In the genomic region with DNA sequence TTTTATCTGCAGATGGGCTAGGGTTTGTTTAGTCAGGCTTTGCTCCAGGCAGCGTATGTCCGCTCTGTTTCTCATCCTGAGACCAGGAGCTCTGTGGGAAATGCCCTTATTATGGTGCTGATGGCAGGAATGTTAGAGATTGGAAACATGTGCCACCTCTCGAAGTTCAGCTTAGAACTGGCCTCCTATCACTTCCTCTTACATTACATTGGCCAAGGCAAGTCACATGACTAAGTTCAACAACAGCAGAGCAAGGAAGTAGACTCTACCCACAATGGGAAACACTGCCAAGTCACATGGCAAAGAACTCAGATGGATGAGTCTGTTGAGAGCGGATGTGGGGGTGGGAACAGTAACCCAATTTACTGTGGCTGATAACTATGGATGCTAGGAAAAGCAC, we compare ENCODE assay signal across 1 cellular context.
TF ChIP-seq lines count a peak whose summit lies in the region.

No MANE protein-coding gene starts in this region.

TF ChIP-seq in K562, 482 proteins besides CTCF, POLR2A, EP300 and RAD21 (continued from another document):
- TF ChIP-seq, protein P1, sequence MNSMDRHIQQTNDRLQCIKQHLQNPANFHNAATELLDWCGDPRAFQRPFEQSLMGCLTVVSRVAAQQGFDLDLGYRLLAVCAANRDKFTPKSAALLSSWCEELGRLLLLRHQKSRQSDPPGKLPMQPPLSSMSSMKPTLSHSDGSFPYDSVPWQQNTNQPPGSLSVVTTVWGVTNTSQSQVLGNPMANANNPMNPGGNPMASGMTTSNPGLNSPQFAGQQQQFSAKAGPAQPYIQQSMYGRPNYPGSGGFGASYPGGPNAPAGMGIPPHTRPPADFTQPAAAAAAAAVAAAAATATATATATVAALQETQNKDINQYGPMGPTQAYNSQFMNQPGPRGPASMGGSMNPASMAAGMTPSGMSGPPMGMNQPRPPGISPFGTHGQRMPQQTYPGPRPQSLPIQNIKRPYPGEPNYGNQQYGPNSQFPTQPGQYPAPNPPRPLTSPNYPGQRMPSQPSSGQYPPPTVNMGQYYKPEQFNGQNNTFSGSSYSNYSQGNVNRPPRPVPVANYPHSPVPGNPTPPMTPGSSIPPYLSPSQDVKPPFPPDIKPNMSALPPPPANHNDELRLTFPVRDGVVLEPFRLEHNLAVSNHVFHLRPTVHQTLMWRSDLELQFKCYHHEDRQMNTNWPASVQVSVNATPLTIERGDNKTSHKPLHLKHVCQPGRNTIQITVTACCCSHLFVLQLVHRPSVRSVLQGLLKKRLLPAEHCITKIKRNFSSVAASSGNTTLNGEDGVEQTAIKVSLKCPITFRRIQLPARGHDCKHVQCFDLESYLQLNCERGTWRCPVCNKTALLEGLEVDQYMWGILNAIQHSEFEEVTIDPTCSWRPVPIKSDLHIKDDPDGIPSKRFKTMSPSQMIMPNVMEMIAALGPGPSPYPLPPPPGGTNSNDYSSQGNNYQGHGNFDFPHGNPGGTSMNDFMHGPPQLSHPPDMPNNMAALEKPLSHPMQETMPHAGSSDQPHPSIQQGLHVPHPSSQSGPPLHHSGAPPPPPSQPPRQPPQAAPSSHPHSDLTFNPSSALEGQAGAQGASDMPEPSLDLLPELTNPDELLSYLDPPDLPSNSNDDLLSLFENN (IDR thresholded peaks at IDR 0.05; ENCODE audit: low read depth in 2 of 2, low read length in 2 of 2), result no peak
- TF ChIP-seq GABPA (tag; conservative IDR thresholded peaks at IDR 0.05; ENCODE audit: low read depth) (0 out of 2 replicates have a peak, but pooled peaks have one; percentile 21), SMARCE1 (IDR thresholded peaks at IDR 0.05) (no peak), MYBL2 (IDR thresholded peaks at IDR 0.05; ENCODE audit: low read depth) (no peak), MYBL2 (CRISPR knock-in tag; IDR thresholded peaks at IDR 0.05; ENCODE audit: borderline replicate concordance) (no peak), NFYB (IDR thresholded peaks at IDR 0.05; ENCODE audit: extremely low read depth, insufficient read length) (peak; percentile 77), ZNF589 (CRISPR knock-in tag; IDR thresholded peaks at IDR 0.05; ENCODE audit: low read depth) (0 out of 2 replicates have a peak, but pooled peaks have one; percentile 29), NR2C2 (CRISPR knock-in tag; IDR thresholded peaks at IDR 0.05) (no peak), NR2C2 (tag; IDR thresholded peaks at IDR 0.05) (peak; percentile 34; the same call in 1 of the 2 replicates), EGR1 (conservative IDR thresholded peaks at IDR 0.05) (0 out of 2 replicates have a peak, but pooled peaks have one; percentile 9), FIP1L1 (IDR thresholded peaks at IDR 0.05; ENCODE audit: low read depth, low read length, poor library complexity, severe bottlenecking) (no peak), CBFA2T2 (conservative IDR thresholded peaks at IDR 0.05) (0 out of 2 replicates have a peak, but pooled peaks have one; percentile 14), TAF15 (IDR thresholded peaks at IDR 0.05; ENCODE audit: low read depth, low read length) (no peak), ZNF764 (CRISPR knock-in tag; IDR thresholded peaks at IDR 0.05; ENCODE audit: low read depth) (no peak), RAD51 (IDR thresholded peaks at IDR 0.05; ENCODE audit: borderline replicate concordance, low read depth) (peak; percentile 70), SPI1 (IDR thresholded peaks at IDR 0.05; ENCODE audit: borderline replicate concordance, low read depth, low read length) (peak; percentile 57; the same call in 1 of the 2 replicates), TOE1 (IDR thresholded peaks at IDR 0.05; ENCODE audit: borderline replicate concordance) (peak; percentile 85), TOE1 (CRISPR knock-in tag; IDR thresholded peaks at IDR 0.05; ENCODE audit: borderline replicate concordance, low read depth) (no peak)
- TF ChIP-seq, protein P2, sequence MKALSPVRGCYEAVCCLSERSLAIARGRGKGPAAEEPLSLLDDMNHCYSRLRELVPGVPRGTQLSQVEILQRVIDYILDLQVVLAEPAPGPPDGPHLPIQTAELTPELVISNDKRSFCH (CRISPR knock-in tag; IDR thresholded peaks at IDR 0.05), result no peak
- TF ChIP-seq, protein P2 (tag; IDR thresholded peaks at IDR 0.05), result no peak
- TF ChIP-seq, protein P3, sequence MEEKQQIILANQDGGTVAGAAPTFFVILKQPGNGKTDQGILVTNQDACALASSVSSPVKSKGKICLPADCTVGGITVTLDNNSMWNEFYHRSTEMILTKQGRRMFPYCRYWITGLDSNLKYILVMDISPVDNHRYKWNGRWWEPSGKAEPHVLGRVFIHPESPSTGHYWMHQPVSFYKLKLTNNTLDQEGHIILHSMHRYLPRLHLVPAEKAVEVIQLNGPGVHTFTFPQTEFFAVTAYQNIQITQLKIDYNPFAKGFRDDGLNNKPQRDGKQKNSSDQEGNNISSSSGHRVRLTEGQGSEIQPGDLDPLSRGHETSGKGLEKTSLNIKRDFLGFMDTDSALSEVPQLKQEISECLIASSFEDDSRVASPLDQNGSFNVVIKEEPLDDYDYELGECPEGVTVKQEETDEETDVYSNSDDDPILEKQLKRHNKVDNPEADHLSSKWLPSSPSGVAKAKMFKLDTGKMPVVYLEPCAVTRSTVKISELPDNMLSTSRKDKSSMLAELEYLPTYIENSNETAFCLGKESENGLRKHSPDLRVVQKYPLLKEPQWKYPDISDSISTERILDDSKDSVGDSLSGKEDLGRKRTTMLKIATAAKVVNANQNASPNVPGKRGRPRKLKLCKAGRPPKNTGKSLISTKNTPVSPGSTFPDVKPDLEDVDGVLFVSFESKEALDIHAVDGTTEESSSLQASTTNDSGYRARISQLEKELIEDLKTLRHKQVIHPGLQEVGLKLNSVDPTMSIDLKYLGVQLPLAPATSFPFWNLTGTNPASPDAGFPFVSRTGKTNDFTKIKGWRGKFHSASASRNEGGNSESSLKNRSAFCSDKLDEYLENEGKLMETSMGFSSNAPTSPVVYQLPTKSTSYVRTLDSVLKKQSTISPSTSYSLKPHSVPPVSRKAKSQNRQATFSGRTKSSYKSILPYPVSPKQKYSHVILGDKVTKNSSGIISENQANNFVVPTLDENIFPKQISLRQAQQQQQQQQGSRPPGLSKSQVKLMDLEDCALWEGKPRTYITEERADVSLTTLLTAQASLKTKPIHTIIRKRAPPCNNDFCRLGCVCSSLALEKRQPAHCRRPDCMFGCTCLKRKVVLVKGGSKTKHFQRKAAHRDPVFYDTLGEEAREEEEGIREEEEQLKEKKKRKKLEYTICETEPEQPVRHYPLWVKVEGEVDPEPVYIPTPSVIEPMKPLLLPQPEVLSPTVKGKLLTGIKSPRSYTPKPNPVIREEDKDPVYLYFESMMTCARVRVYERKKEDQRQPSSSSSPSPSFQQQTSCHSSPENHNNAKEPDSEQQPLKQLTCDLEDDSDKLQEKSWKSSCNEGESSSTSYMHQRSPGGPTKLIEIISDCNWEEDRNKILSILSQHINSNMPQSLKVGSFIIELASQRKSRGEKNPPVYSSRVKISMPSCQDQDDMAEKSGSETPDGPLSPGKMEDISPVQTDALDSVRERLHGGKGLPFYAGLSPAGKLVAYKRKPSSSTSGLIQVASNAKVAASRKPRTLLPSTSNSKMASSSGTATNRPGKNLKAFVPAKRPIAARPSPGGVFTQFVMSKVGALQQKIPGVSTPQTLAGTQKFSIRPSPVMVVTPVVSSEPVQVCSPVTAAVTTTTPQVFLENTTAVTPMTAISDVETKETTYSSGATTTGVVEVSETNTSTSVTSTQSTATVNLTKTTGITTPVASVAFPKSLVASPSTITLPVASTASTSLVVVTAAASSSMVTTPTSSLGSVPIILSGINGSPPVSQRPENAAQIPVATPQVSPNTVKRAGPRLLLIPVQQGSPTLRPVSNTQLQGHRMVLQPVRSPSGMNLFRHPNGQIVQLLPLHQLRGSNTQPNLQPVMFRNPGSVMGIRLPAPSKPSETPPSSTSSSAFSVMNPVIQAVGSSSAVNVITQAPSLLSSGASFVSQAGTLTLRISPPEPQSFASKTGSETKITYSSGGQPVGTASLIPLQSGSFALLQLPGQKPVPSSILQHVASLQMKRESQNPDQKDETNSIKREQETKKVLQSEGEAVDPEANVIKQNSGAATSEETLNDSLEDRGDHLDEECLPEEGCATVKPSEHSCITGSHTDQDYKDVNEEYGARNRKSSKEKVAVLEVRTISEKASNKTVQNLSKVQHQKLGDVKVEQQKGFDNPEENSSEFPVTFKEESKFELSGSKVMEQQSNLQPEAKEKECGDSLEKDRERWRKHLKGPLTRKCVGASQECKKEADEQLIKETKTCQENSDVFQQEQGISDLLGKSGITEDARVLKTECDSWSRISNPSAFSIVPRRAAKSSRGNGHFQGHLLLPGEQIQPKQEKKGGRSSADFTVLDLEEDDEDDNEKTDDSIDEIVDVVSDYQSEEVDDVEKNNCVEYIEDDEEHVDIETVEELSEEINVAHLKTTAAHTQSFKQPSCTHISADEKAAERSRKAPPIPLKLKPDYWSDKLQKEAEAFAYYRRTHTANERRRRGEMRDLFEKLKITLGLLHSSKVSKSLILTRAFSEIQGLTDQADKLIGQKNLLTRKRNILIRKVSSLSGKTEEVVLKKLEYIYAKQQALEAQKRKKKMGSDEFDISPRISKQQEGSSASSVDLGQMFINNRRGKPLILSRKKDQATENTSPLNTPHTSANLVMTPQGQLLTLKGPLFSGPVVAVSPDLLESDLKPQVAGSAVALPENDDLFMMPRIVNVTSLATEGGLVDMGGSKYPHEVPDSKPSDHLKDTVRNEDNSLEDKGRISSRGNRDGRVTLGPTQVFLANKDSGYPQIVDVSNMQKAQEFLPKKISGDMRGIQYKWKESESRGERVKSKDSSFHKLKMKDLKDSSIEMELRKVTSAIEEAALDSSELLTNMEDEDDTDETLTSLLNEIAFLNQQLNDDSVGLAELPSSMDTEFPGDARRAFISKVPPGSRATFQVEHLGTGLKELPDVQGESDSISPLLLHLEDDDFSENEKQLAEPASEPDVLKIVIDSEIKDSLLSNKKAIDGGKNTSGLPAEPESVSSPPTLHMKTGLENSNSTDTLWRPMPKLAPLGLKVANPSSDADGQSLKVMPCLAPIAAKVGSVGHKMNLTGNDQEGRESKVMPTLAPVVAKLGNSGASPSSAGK (IDR thresholded peaks at IDR 0.05), result peak; percentile 74
- TF ChIP-seq, protein P4, sequence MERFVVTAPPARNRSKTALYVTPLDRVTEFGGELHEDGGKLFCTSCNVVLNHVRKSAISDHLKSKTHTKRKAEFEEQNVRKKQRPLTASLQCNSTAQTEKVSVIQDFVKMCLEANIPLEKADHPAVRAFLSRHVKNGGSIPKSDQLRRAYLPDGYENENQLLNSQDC (CRISPR knock-in tag; IDR thresholded peaks at IDR 0.05), result no peak
- TF ChIP-seq, protein P5, sequence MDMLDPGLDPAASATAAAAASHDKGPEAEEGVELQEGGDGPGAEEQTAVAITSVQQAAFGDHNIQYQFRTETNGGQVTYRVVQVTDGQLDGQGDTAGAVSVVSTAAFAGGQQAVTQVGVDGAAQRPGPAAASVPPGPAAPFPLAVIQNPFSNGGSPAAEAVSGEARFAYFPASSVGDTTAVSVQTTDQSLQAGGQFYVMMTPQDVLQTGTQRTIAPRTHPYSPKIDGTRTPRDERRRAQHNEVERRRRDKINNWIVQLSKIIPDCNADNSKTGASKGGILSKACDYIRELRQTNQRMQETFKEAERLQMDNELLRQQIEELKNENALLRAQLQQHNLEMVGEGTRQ (CRISPR knock-in tag; IDR thresholded peaks at IDR 0.05), result peak; percentile 42; the same call in 1 of the 2 replicates
- TF ChIP-seq, protein P6, sequence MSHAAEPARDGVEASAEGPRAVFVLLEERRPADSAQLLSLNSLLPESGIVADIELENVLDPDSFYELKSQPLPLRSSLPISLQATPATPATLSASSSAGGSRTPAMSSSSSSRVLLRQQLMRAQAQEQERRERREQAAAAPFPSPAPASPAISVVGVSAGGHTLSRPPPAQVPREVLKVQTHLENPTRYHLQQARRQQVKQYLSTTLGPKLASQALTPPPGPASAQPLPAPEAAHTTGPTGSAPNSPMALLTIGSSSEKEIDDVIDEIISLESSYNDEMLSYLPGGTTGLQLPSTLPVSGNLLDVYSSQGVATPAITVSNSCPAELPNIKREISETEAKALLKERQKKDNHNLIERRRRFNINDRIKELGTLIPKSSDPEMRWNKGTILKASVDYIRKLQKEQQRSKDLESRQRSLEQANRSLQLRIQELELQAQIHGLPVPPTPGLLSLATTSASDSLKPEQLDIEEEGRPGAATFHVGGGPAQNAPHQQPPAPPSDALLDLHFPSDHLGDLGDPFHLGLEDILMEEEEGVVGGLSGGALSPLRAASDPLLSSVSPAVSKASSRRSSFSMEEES (CRISPR knock-in tag; IDR thresholded peaks at IDR 0.05), result peak; percentile 96
